ENCODE assay signal across 9 cellular contexts in genomic region chr1:182602945-182603645, GRCh38. TPM values are rescaled to one million over a fixed set of nuclear protein-coding genes. Genes with fewer than 3 reads are reported as not detected.
A peak's percentile ranks its signal among the peaks of the same experiment; 100 is the strongest.
DNase-seq lines count a peak whose midpoint lies in the region; ATAC-seq and TF ChIP-seq lines count a peak whose summit lies in the region.
"Had no signal": no experiment of that assay in that cellular context is flagged by ENCODE, and none has a peak within 500 bp of the region (broad histone marks: within the 10 kb centered on the region; RNA-seq: fewer than 3 reads in every experiment).

No MANE protein-coding gene starts in this region.

- H3K27ac Mint-ChIP-seq in stimulated activated memory B cell treated with anti-CD40 and anti-IgM and Interleukin-4, amounts not matched to agents 10 μg/mL and 1 μg/mL and 100 μg/mL, for 72 hours, result no peak overlapping the region
- H3K27ac Mint-ChIP-seq in WTC11, result no peak overlapping the region

- no peaks in the 10 kb centered on the region for H3K9me3 Mint-ChIP-seq in stimulated activated memory B cell treated with anti-CD40 and anti-IgM and Interleukin-4, amounts not matched to agents 10 μg/mL and 1 μg/mL and 100 μg/mL, for 72 hours
- no peaks in the 10 kb centered on the region for H3K9me3 Mint-ChIP-seq in WTC11

- H3K36me3 ChIP-seq in Peyer's patch (no peaks in the 10 kb centered on the region), esophagus muscularis mucosa (peaks cover 0 to 21% (median 6%) of the 10 kb centered on the region in 4 donors)
- H3K36me3 ChIP-seq: brain microvascular endothelial cell had no signal

- H3K27me3 ChIP-seq in Peyer's patch, result no peaks in the 10 kb centered on the region
- no peaks in the 10 kb centered on the region for H3K27me3 ChIP-seq in esophagus muscularis mucosa
- H3K27me3 ChIP-seq: brain microvascular endothelial cell had no signal

- POLR2A ChIA-PET in WTC11 (lab: Charles Lee), result interaction anchor here (0.6 to 1.6 kb wide), 8 partner anchors 9 to 182 kb away, joined by 3 to 10 read pairs (median 4); no protein-coding TSS in a partner anchor

- H3K36me3 Mint-ChIP-seq in stimulated activated memory B cell treated with anti-CD40 and anti-IgM and Interleukin-4, amounts not matched to agents 10 μg/mL and 1 μg/mL and 100 μg/mL, for 72 hours, result peaks cover 14% of the 10 kb centered on the region
- H3K36me3 Mint-ChIP-seq in WTC11, result no peaks in the 10 kb centered on the region; the same call in 1 of the 2 replicates

- H3K27me3 Mint-ChIP-seq in stimulated activated memory B cell treated with anti-CD40 and anti-IgM and Interleukin-4, amounts not matched to agents 10 μg/mL and 1 μg/mL and 100 μg/mL, for 72 hours, result no peaks in the 10 kb centered on the region
- H3K27me3 Mint-ChIP-seq in WTC11 (ENCODE audit: low read depth), result peaks cover 35% of the 10 kb centered on the region

- CTCF ChIA-PET in WTC11 (lab: Charles Lee), result interaction anchor here (0.8 to 16.0 kb wide), 5 partner anchors 9 to 183 kb away, joined by 3 to 669 read pairs (median 18); partner anchors contain the start of gene NPL

- in situ Hi-C loops in GM13976 (cut with MboI; ENCODE audit: low sequenced_read_pairs, unreplicated experiment), result no loop called here

- TF ChIP-seq POLR2A in Peyer's patch (IDR thresholded peaks at IDR 0.05) (no peak), esophagus muscularis mucosa (IDR thresholded peaks at IDR 0.05; ENCODE audit: low read depth) (no peak)

- H3K27ac ChIP-seq in Peyer's patch, result peak overlapping the region in 2 of 4 donors; percentile 23 to 57
- peak overlapping the region in 3 of 4 donors; percentile 44 to 71 (median 69) for H3K27ac ChIP-seq in esophagus muscularis mucosa (replicated peaks in 1 of 4)
- H3K27ac ChIP-seq: brain microvascular endothelial cell had no signal

- peaks cover 7% of the 10 kb centered on the region for H3K4me1 Mint-ChIP-seq in stimulated activated memory B cell treated with anti-CD40 and anti-IgM and Interleukin-4, amounts not matched to agents 10 μg/mL and 1 μg/mL and 100 μg/mL, for 72 hours
- peaks cover 8% of the 10 kb centered on the region for H3K4me1 Mint-ChIP-seq in WTC11

- H3K9me3 ChIP-seq in Peyer's patch (no peaks in the 10 kb centered on the region), esophagus muscularis mucosa (no peaks in the 10 kb centered on the region)

- TF ChIP-seq EP300 in esophagus muscularis mucosa (IDR thresholded peaks at IDR 0.05), result no peak

- no peak overlapping the region for H3K4me3 Mint-ChIP-seq in stimulated activated memory B cell treated with anti-CD40 and anti-IgM and Interleukin-4, amounts not matched to agents 10 μg/mL and 1 μg/mL and 100 μg/mL, for 72 hours
- H3K4me3 Mint-ChIP-seq in WTC11, result no peak overlapping the region

- H3K4me3 ChIP-seq in Peyer's patch (peak overlapping the region in 3 of 4 donors; percentile 6 to 56 (median 52)), esophagus muscularis mucosa (peak overlapping the region; percentile 54 to 72 (median 58))

- intact Hi-C loops in esophagus muscularis mucosa (cut with DNase I), result no loop called here

- TF ChIP-seq CTCF in Peyer's patch (IDR thresholded peaks at IDR 0.05) (no peak), esophagus muscularis mucosa (IDR thresholded peaks at IDR 0.05) (no peak), WTC11 (IDR thresholded peaks at IDR 0.05) (no peak), GM13976 (IDR thresholded peaks at IDR 0.05; ENCODE audit: borderline replicate concordance, control extremely low read depth, extremely low read depth, insufficient read depth, missing control alignments) (no peak)

- DNase-seq in NCI-H748 (lab: John Stamatoyannopoulos, UW; ENCODE audit: unreplicated experiment), result peak; percentile 16
- no peak for DNase-seq in NCI-H748 treated with DMSO at 0.1 percent for 48 hours (lab: John Stamatoyannopoulos, UW)
- DNase-seq in Peyer's patch, result no peak
- DNase-seq in esophagus muscularis mucosa (ENCODE audit: extremely low spot score), result no peak
- DNase-seq in WTC11 (ENCODE audit: low spot score), result no peak
- no peak for DNase-seq in GM13976 (ENCODE audit: low spot score)
- DNase-seq in NCI-H526 treated with DMSO at 0.1 percent for 48 hours (lab: John Stamatoyannopoulos, UW), result no peak
- DNase-seq: brain microvascular endothelial cell had no signal

- peak; percentile 46 for ATAC-seq in stimulated activated memory B cell treated with anti-CD40 and anti-IgM and Interleukin-4, amounts not matched to agents 10 μg/mL and 1 μg/mL and 100 μg/mL, for 72 hours
- no peak for ATAC-seq in WTC11

- H3K4me1 ChIP-seq in Peyer's patch (peaks cover 0 to 17% (median 1%) of the 10 kb centered on the region in 4 donors), esophagus muscularis mucosa (peaks cover 25 to 44% (median 42%) of the 10 kb centered on the region in 4 donors)

- 66% methylated on average over 10 of the region's 10 CpGs for WGBS in esophagus muscularis mucosa

TF ChIP-seq in WTC11, 78 proteins besides CTCF, POLR2A, EP300 and RAD21 (continues in another document):
- TF ChIP-seq KAT7 (CRISPR knock-in tag; IDR thresholded peaks at IDR 0.05; ENCODE audit: borderline replicate concordance), result no peak
- no peak for TF ChIP-seq SP1 (CRISPR knock-in tag; conservative IDR thresholded peaks at IDR 0.05)
- TF ChIP-seq ZNF281 (CRISPR knock-in tag; IDR thresholded peaks at IDR 0.05), result no peak
- no peak for TF ChIP-seq MXD4 (CRISPR knock-in tag; IDR thresholded peaks at IDR 0.05; ENCODE audit: borderline replicate concordance)
- no peak for TF ChIP-seq PRRX2 (CRISPR knock-in tag; IDR thresholded peaks at IDR 0.05)
- TF ChIP-seq ZBTB43 (CRISPR knock-in tag; IDR thresholded peaks at IDR 0.05), result no peak
- TF ChIP-seq ATF6 (CRISPR knock-in tag; IDR thresholded peaks at IDR 0.05), result no peak

RNA-seq across cellular contexts. Expression of gene RGS16, which starts 1.1 kb away (rescaled TPM):
- under 1 TPM in 1 of 4 donors, not detected in 3; 0.40 TPM for total RNA-seq in Peyer's patch
- 10 to 100 TPM in 1 of 4 donors, 1 to 10 TPM in 2, under 1 TPM in 1; 0.83 to 19.7 (median 2.2) TPM for total RNA-seq in esophagus muscularis mucosa
- total RNA-seq in WTC11 (2021), result 9.9 to 17.8 TPM (median 10.2 TPM) in 3 replicates

RNA-seq across cellular contexts. Expression of gene RNASEL, which starts 14.0 kb away (rescaled TPM):
- 10 to 100 TPM; 12.4 to 15.0 (median 13.3) TPM for total RNA-seq in Peyer's patch
- total RNA-seq in esophagus muscularis mucosa, result 10 to 100 TPM in 1 of 4 donors, 1 to 10 TPM in 3; 6.0 to 10.8 (median 9.0) TPM
- total RNA-seq in WTC11 (2021), result 0.64 to 0.87 TPM (median 0.77 TPM) in 3 replicates
